In genomic region chr5:59597690-59598546, GRCh38 we compare ENCODE assay signal across 10 cellular contexts.
DNase-seq lines count a peak whose midpoint lies in the region; ATAC-seq and TF ChIP-seq lines count a peak whose summit lies in the region.
"Had no signal": no experiment of that assay in that cellular context is flagged by ENCODE, and none has a peak within 500 bp of the region (broad histone marks: within the 10 kb centered on the region; RNA-seq: fewer than 3 reads in every experiment).

No MANE protein-coding gene starts in this region.

- 0 out of 2 replicates have a peak overlapping the region, but pooled peaks have one; percentile 21 for H2AFZ ChIP-seq in OCI-LY3 (ENCODE audit: low read depth, low read length)

- H3K27ac ChIP-seq in OCI-LY3 (ENCODE audit: low read length): no peak overlapping the region
- peak overlapping the region; percentile 38 for H3K27ac ChIP-seq in foreskin keratinocyte
- no peak overlapping the region for H3K27ac ChIP-seq in stomach smooth muscle (ENCODE audit: low read length)

- TF ChIP-seq CTCF in OCI-LY3 (IDR thresholded peaks at IDR 0.05; ENCODE audit: low read depth, low read length): no peak
- no peak for TF ChIP-seq CTCF in foreskin keratinocyte (conservative IDR thresholded peaks at IDR 0.05)

- peak overlapping the region; percentile 34; the same call in 1 of the 2 replicates for H3K4me2 ChIP-seq in OCI-LY3 (ENCODE audit: low read length)

- H3K9ac ChIP-seq in OCI-LY3 (ENCODE audit: low read length) (no peak overlapping the region), stomach smooth muscle (ENCODE audit: low read length in 2 of 2) (no peak overlapping the region)

- no peak overlapping the region for H3K4me3 ChIP-seq in OCI-LY3 (ENCODE audit: low read length)
- H3K4me3 ChIP-seq in stomach smooth muscle (ENCODE audit: low read length in 2 of 2): peak overlapping the region; percentile 9 to 57

- H3K79me2 ChIP-seq in OCI-LY3 (ENCODE audit: low read length): no peaks in the 10 kb centered on the region

- ATAC-seq in GM19463 (IDR thresholded peaks at IDR 0.05; ENCODE audit: unreplicated experiment) (peak; percentile 14), foreskin keratinocyte (no peak)
- ATAC-seq: activated naive CD4-positive, alpha-beta T cell treated with anti-CD3 and anti-CD28 coated beads, Interleukin-2, amount 50 U/mL, for 72 hours had no signal

- H3K9me3 ChIP-seq in OCI-LY3 (ENCODE audit: insufficient read depth, low read length) (no peaks in the 10 kb centered on the region), stomach smooth muscle (ENCODE audit: control insufficient read depth in 2 of 2, low read length in 2 of 2) (no peaks in the 10 kb centered on the region)

- H3K36me3 ChIP-seq in OCI-LY3 (replicated peaks; ENCODE audit: low read depth, low read length): no peaks in the 10 kb centered on the region
- H3K36me3 ChIP-seq in stomach smooth muscle (ENCODE audit: control insufficient read depth in 2 of 2, insufficient read depth in 2 of 2, low read length in 2 of 2): no peaks in the 10 kb centered on the region

- H3K27me3 ChIP-seq in OCI-LY3 (ENCODE audit: low read depth, low read length) (no peaks in the 10 kb centered on the region), foreskin keratinocyte (no peaks in the 10 kb centered on the region), stomach smooth muscle (ENCODE audit: control insufficient read depth in 1 of 2, insufficient read depth in 2 of 2, low read length in 2 of 2) (no peaks in the 10 kb centered on the region)

- no peaks in the 10 kb centered on the region for H4K20me1 ChIP-seq in OCI-LY3 (ENCODE audit: insufficient read depth, low read length)

- H3K4me1 ChIP-seq in OCI-LY3 (ENCODE audit: low read length): no peaks in the 10 kb centered on the region
- peaks cover 26% of the 10 kb centered on the region for H3K4me1 ChIP-seq in foreskin keratinocyte
- no peaks in the 10 kb centered on the region for H3K4me1 ChIP-seq in stomach smooth muscle (ENCODE audit: control insufficient read depth, insufficient read depth, low read length)

- peak in 1 of 2 donors; percentile 10 for DNase-seq in foreskin keratinocyte
- DNase-seq in AG08396 (ENCODE audit: low spot score): no peak
- no peak for DNase-seq in stimulated activated CD4-positive, alpha-beta T cell treated with anti-CD3 and anti-CD28 coated beads, Interleukin-4, amount 100 ng/mL, for 24 hours
- DNase-seq in DMS53 treated with DMSO at 0.1 percent for 48 hours (lab: John Stamatoyannopoulos, UW; ENCODE audit: unreplicated experiment): no peak
- DNase-seq: NCI-H1930, T-helper 2 cell had no signal
